Comparison of ENCODE assay signal across 1 cellular context in genomic region chr16:22266546-22266945, GRCh38.
TF ChIP-seq lines count a peak whose summit lies in the region.

No MANE protein-coding gene starts in this region.

TF ChIP-seq in H1, 55 proteins besides CTCF, POLR2A, EP300 and RAD21:
- TF ChIP-seq NANOG (IDR thresholded peaks at IDR 0.05; ENCODE audit: insufficient read depth, low read depth, low read length, poor library complexity, severe bottlenecking): no peak
- TF ChIP-seq GTF2F1 (IDR thresholded peaks at IDR 0.05; ENCODE audit: borderline replicate concordance, low read depth, low read length): no peak
- TF ChIP-seq ATF3 (IDR thresholded peaks at IDR 0.05; ENCODE audit: insufficient read depth, low read depth, low read length): no peak
- no peak for TF ChIP-seq NRF1 (IDR thresholded peaks at IDR 0.05; ENCODE audit: low read depth, low read length)
- TF ChIP-seq CBX8 (IDR thresholded peaks at IDR 0.05; ENCODE audit: borderline replicate concordance, low read depth, low read length): no peak
- no peak for TF ChIP-seq ASH2L (IDR thresholded peaks at IDR 0.05; ENCODE audit: low read length)
- TF ChIP-seq RXRA (IDR thresholded peaks at IDR 0.05; ENCODE audit: insufficient read depth, low read depth, low read length): no peak
- no peak for TF ChIP-seq SP2 (IDR thresholded peaks at IDR 0.05; ENCODE audit: low read length)
- TF ChIP-seq HDAC2 (IDR thresholded peaks at IDR 0.05; ENCODE audit: borderline replicate concordance in 1 of 2, low read depth in 2 of 2, low read length in 2 of 2): no peak
- no peak for TF ChIP-seq GABPA (IDR thresholded peaks at IDR 0.05; ENCODE audit: borderline replicate concordance, insufficient read depth, low read length)
- TF ChIP-seq CTBP2 (IDR thresholded peaks at IDR 0.05; ENCODE audit: borderline replicate concordance, insufficient read depth, insufficient read length, low read length): no peak
- no peak for TF ChIP-seq SIRT6 (IDR thresholded peaks at IDR 0.05; ENCODE audit: low read length)
- TF ChIP-seq PHF8 (conservative IDR thresholded peaks at IDR 0.05; ENCODE audit: low read depth, low read length): no peak
